ENCODE assay signal across 27 cellular contexts in the genomic region with DNA sequence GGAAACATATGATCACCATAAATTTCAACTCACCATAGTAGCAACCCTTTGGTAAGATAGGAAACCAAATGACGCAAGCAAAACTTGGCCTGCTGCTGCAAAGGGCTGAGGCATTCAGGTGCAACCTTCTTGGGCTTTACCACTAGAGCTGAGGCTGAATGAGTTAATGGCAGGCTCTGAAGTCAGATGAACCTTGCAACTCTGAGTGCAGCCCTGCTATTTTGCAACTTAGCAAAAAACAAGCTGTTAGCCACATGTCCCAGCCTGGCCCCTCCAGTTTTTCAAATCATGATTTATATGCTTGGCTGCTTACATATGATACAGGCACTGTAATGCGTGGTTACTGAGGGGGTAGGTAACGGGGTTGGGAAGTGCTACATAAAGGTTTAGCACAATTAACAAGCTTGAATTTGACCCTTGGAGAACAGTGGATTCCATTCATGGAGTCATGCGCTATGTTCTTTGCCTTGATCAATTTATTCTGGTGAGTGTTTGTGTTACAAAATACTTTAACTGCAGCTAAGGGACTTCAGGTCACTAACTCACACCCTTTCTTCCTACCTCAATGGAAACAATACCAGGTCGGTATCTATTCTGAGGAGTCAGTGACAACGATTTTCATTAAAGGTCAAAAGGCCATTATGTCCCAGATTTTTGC.
DNase-seq lines count a peak whose midpoint lies in the region; ATAC-seq and TF ChIP-seq lines count a peak whose summit lies in the region.
"Had no signal": no experiment of that assay in that cellular context is flagged by ENCODE, and none has a peak within 500 bp of the region (broad histone marks: within the 10 kb centered on the region; RNA-seq: fewer than 3 reads in every experiment).

No MANE protein-coding gene starts in this region.

- CTCF ChIA-PET in activated CD8-positive, alpha-beta memory T cell treated with anti-CD3 and anti-CD28 coated beads, Interleukin-2, amount 10 ng/mL, durations not matched to agents 7 days and 5 days (lab: Charles Lee) = no interaction called here

- no peak overlapping the region for H3K4me3 ChIP-seq in left ventricle myocardium inferior
- H3K4me3 ChIP-seq in left lung = no peak overlapping the region
- H3K4me3 ChIP-seq: coronary artery, HAP-1, smooth muscle cell, testis had no signal

- H3K4me1 ChIP-seq in left ventricle myocardium inferior (peaks cover 7% of the 10 kb centered on the region), left lung (no peaks in the 10 kb centered on the region)
- H3K4me1 ChIP-seq: HAP-1, testis had no signal

- ATAC-seq in left cardiac atrium (no peak), left lung (peak; percentile 21)
- ATAC-seq in activated CD8-positive, alpha-beta memory T cell treated with anti-CD3 and anti-CD28 coated beads, Interleukin-2, amount 10 ng/mL, durations not matched to agents 7 days and 5 days = no peak
- ATAC-seq: CD8-positive, alpha-beta T cell; effector memory CD8-positive, alpha-beta T cell; Panc1 had no signal

- no peak overlapping the region for H3K27ac Mint-ChIP-seq in activated CD8-positive, alpha-beta memory T cell treated with anti-CD3 and anti-CD28 coated beads, Interleukin-2, amount 10 ng/mL, durations not matched to agents 7 days and 5 days
- H3K27ac Mint-ChIP-seq: activated CD4-positive, alpha-beta memory T cell treated with anti-CD3 and anti-CD28 coated beads for 36 hours; activated T-helper 1 cell treated with anti-CD3 and anti-CD28 coated beads, Interleukin-12 subunit alpha, Interleukin-12 subunit beta, Interleukin-2, Interleukin-4 antibody, amounts not matched to agents 30 ng/mL and 10 ng/mL and 1 ng/mL, durations not matched to agents 14 hours and 24 hours and 36 hours; CD8-positive, alpha-beta T cell; effector memory CD8-positive, alpha-beta T cell; nephron progenitor cell; T-helper 2 cell treated with Interferon-gamma antibody and Interleukin-4, amounts not matched to agents 5 μg/mL and 100 μg/mL, for 36 hours had no signal

- H3K9me3 Mint-ChIP-seq in activated CD8-positive, alpha-beta memory T cell treated with anti-CD3 and anti-CD28 coated beads, Interleukin-2, amount 10 ng/mL, durations not matched to agents 7 days and 5 days (ENCODE audit: low read depth) = no peaks in the 10 kb centered on the region
- H3K9me3 Mint-ChIP-seq: activated CD4-positive, alpha-beta memory T cell treated with anti-CD3 and anti-CD28 coated beads for 36 hours; activated T-helper 1 cell treated with anti-CD3 and anti-CD28 coated beads, Interleukin-12 subunit alpha, Interleukin-12 subunit beta, Interleukin-2, Interleukin-4 antibody, amounts not matched to agents 30 ng/mL and 10 ng/mL and 1 ng/mL, durations not matched to agents 14 hours and 24 hours and 36 hours; CD8-positive, alpha-beta T cell; nephron progenitor cell; T-helper 2 cell treated with Interferon-gamma antibody and Interleukin-4, amounts not matched to agents 5 μg/mL and 100 μg/mL, for 36 hours had no signal

- H3K4me1 Mint-ChIP-seq in activated CD8-positive, alpha-beta memory T cell treated with anti-CD3 and anti-CD28 coated beads, Interleukin-2, amount 10 ng/mL, durations not matched to agents 7 days and 5 days = no peaks in the 10 kb centered on the region

- intact Hi-C loops in left ventricle myocardium inferior (cut with micrococcal nuclease) (no loop called here), left cardiac atrium (cut with DNase I) (no loop called here), left lung (cut with DNase I) (no loop called here)

- in situ Hi-C loops in SK-MEL-5 (cut with HindIII; ENCODE audit: low pct_unique_long_range_greater_than_20kb, low sequenced_read_pairs) = no loop called here

- H3K4me3 Mint-ChIP-seq in activated CD8-positive, alpha-beta memory T cell treated with anti-CD3 and anti-CD28 coated beads, Interleukin-2, amount 10 ng/mL, durations not matched to agents 7 days and 5 days = no peak overlapping the region
- H3K4me3 Mint-ChIP-seq: activated CD4-positive, alpha-beta memory T cell treated with anti-CD3 and anti-CD28 coated beads for 36 hours; activated T-helper 1 cell treated with anti-CD3 and anti-CD28 coated beads, Interleukin-12 subunit alpha, Interleukin-12 subunit beta, Interleukin-2, Interleukin-4 antibody, amounts not matched to agents 30 ng/mL and 10 ng/mL and 1 ng/mL, durations not matched to agents 14 hours and 24 hours and 36 hours; CD8-positive, alpha-beta T cell; effector memory CD8-positive, alpha-beta T cell; nephron progenitor cell; T-helper 2 cell treated with Interferon-gamma antibody and Interleukin-4, amounts not matched to agents 5 μg/mL and 100 μg/mL, for 36 hours had no signal

- H3K36me3 Mint-ChIP-seq in activated CD8-positive, alpha-beta memory T cell treated with anti-CD3 and anti-CD28 coated beads, Interleukin-2, amount 10 ng/mL, durations not matched to agents 7 days and 5 days = no peaks in the 10 kb centered on the region
- H3K36me3 Mint-ChIP-seq: activated CD4-positive, alpha-beta memory T cell treated with anti-CD3 and anti-CD28 coated beads for 36 hours; CD8-positive, alpha-beta T cell had no signal

- DNase-seq in left ventricle myocardium inferior (no peak), left cardiac atrium (no peak), SK-MEL-5 (ENCODE audit: low read depth, low spot score) (peak; percentile 60), left lung (no peak), globus pallidus (ENCODE audit: low spot score) (no peak), NCI-H2029 treated with DMSO at 0.1 percent for 48 hours (lab: John Stamatoyannopoulos, UW) (no peak), GM19238 (ENCODE audit: insufficient read length, low spot score) (no peak)
- no peak for DNase-seq in activated CD8-positive, alpha-beta memory T cell treated with anti-CD3 and anti-CD28 coated beads, Interleukin-2, amount 10 ng/mL, durations not matched to agents 7 days and 5 days
- DNase-seq: activated CD4-positive, alpha-beta memory T cell treated with anti-CD3 and anti-CD28 coated beads for 36 hours; activated CD4-positive, CD25-positive, alpha-beta regulatory T cell treated with anti-CD3 and anti-CD28 coated beads, Interleukin-2, amount 50 U/mL, for 72 hours; activated CD8-positive, alpha-beta memory T cell treated with anti-CD3 and anti-CD28 coated beads, Interleukin-2, amount 50 U/mL, for 4 hours; activated naive CD4-positive, alpha-beta T cell treated with Interleukin-2 at 50 U/mL for 16 hours; CD8-positive, alpha-beta T cell; DMS 273 treated with DMSO at 0.1 percent for 48 hours; effector memory CD8-positive, alpha-beta T cell; NCI-H146; NCI-H526 treated with DMSO at 0.1 percent for 48 hours; nephron progenitor cell; SHP77 treated with DMSO at 0.1 percent for 48 hours; stimulated activated naive CD4-positive, alpha-beta T cell treated with Interleukin-2 at 50 U/mL for 16 hours; testis had no signal

- H3K27me3 ChIP-seq in left ventricle myocardium inferior (ENCODE audit: low read depth) (no peaks in the 10 kb centered on the region), left lung (no peaks in the 10 kb centered on the region)
- H3K27me3 ChIP-seq: testis had no signal

- TF ChIP-seq CTCF in left ventricle myocardium inferior (IDR thresholded peaks at IDR 0.05; ENCODE audit: borderline replicate concordance) (no peak), left lung (IDR thresholded peaks at IDR 0.05) (no peak)

- H3K36me3 ChIP-seq in left ventricle myocardium inferior (no peaks in the 10 kb centered on the region), left lung (no peaks in the 10 kb centered on the region)
- H3K36me3 ChIP-seq: HAP-1 had no signal

- no peaks in the 10 kb centered on the region for H3K27me3 Mint-ChIP-seq in activated CD8-positive, alpha-beta memory T cell treated with anti-CD3 and anti-CD28 coated beads, Interleukin-2, amount 10 ng/mL, durations not matched to agents 7 days and 5 days
- H3K27me3 Mint-ChIP-seq: activated CD4-positive, alpha-beta memory T cell treated with anti-CD3 and anti-CD28 coated beads for 36 hours; effector memory CD8-positive, alpha-beta T cell had no signal

- peak overlapping the region; percentile 30 for H3K27ac ChIP-seq in left ventricle myocardium inferior (replicated peaks)
- H3K27ac ChIP-seq in left lung = no peak overlapping the region
- H3K27ac ChIP-seq: coronary artery, testis had no signal

- H3K9me3 ChIP-seq in left ventricle myocardium inferior (replicated peaks) (no peaks in the 10 kb centered on the region), left lung (no peaks in the 10 kb centered on the region)
- H3K9me3 ChIP-seq: HAP-1, testis had no signal
